ENCODE assay signal across 11 cellular contexts in the genomic region with DNA sequence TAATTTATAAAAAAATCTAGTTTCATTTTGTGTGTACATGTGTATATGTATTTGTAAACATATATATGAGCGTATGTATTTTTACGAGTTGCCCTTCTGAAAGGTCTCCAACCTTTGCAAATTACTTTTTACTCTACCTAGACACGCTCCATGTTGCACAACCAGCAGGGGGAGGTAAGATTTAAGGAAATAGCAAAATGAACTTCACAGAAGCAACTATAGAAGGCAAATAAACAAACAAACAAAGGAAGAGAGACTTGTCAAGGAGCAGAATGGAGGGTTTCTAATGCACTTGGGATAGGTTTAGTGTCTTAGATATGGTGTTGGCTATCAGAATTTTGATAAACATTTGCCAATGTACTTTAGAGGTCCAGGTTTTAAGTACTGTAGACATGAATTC.
DNase-seq lines count a peak whose midpoint lies in the region; FAIRE-seq and TF ChIP-seq lines count a peak whose summit lies in the region.
"Had no signal": no experiment of that assay in that cellular context is flagged by ENCODE, and none has a peak within 500 bp of the region (broad histone marks: within the 10 kb centered on the region; RNA-seq: fewer than 3 reads in every experiment).

No MANE protein-coding gene starts in this region.

- no peaks in the 10 kb centered on the region for H3K4me1 ChIP-seq in H1 (replicated peaks in 1 of 4; ENCODE audit: control insufficient read depth in 3 of 4, insufficient read depth in 4 of 4, low read length in 3 of 4)

- H3K56ac ChIP-seq in H1 (replicated peaks; ENCODE audit: insufficient read length, low read depth, low read length), result no peak overlapping the region

- H4K8ac ChIP-seq in H1 (ENCODE audit: extremely low read depth, insufficient read depth, low read length), result no peak overlapping the region

- H3K79me2 ChIP-seq in H1 (ENCODE audit: control insufficient read depth in 1 of 2, insufficient read depth in 2 of 2, low read length in 2 of 2), result no peaks in the 10 kb centered on the region

- H3K18ac ChIP-seq in H1 (ENCODE audit: extremely low read depth, low read length), result no peak overlapping the region

- no peaks in the 10 kb centered on the region for H3K9me3 Mint-ChIP-seq in progenitor cell of endocrine pancreas (ENCODE audit: low read depth)
- H3K9me3 Mint-ChIP-seq in activated T-helper 2 cell treated with anti-CD3 and anti-CD28 coated beads, Interferon-gamma antibody, Interleukin-2, Interleukin-4, amounts not matched to agents 10 μg/mL and 5 μg/mL and 100 μg/mL, durations not matched to agents 14 hours and 24 hours and 36 hours, result peaks cover 4% of the 10 kb centered on the region
- H3K9me3 Mint-ChIP-seq: activated T-helper 1 cell treated with anti-CD3 and anti-CD28 coated beads, Interleukin-12 subunit alpha, Interleukin-12 subunit beta, Interleukin-2, Interleukin-4 antibody, amounts not matched to agents 30 ng/mL and 10 ng/mL and 1 ng/mL, durations not matched to agents 14 hours and 24 hours and 36 hours had no signal

- H3K14ac ChIP-seq in H1 (ENCODE audit: insufficient read length), result no peak overlapping the region

- H3K27me3 Mint-ChIP-seq in progenitor cell of endocrine pancreas, result peaks cover 7% of the 10 kb centered on the region
- no peaks in the 10 kb centered on the region for H3K27me3 Mint-ChIP-seq in activated T-helper 2 cell treated with anti-CD3 and anti-CD28 coated beads, Interferon-gamma antibody, Interleukin-2, Interleukin-4, amounts not matched to agents 10 μg/mL and 5 μg/mL and 100 μg/mL, durations not matched to agents 14 hours and 24 hours and 36 hours (ENCODE audit: low read depth)

- TF ChIP-seq CTCF in H1 (IDR thresholded peaks at IDR 0.05; ENCODE audit: control extremely low read depth in 1 of 3, insufficient read depth in 1 of 3, low read depth in 1 of 3, low read length in 3 of 3) (peak in 2 of 3 experiments; percentile 51; a peak in 2 of 4 replicates), progenitor cell of endocrine pancreas (IDR thresholded peaks at IDR 0.05; ENCODE audit: unreplicated experiment) (peak; percentile 62)

- TF ChIP-seq POLR2A in H1 (IDR thresholded peaks at IDR 0.05; ENCODE audit: control extremely low read depth in 1 of 2, low read depth in 2 of 2, low read length in 2 of 2), result no peak

- no peak overlapping the region for H2AFZ ChIP-seq in H1 (ENCODE audit: low read length)

- no peak for TF ChIP-seq EP300 in H1 (IDR thresholded peaks at IDR 0.05; ENCODE audit: borderline replicate concordance in 1 of 2, low read depth in 2 of 2, low read length in 2 of 2)

- no peak overlapping the region for H3K27ac Mint-ChIP-seq in progenitor cell of endocrine pancreas
- H3K27ac Mint-ChIP-seq in activated T-helper 2 cell treated with anti-CD3 and anti-CD28 coated beads, Interferon-gamma antibody, Interleukin-2, Interleukin-4, amounts not matched to agents 10 μg/mL and 5 μg/mL and 100 μg/mL, durations not matched to agents 14 hours and 24 hours and 36 hours, result no peak overlapping the region
- H3K27ac Mint-ChIP-seq: activated T-helper 1 cell treated with anti-CD3 and anti-CD28 coated beads, Interleukin-12 subunit alpha, Interleukin-12 subunit beta, Interleukin-2, Interleukin-4 antibody, amounts not matched to agents 30 ng/mL and 10 ng/mL and 1 ng/mL, durations not matched to agents 14 hours and 24 hours and 36 hours had no signal

- peak; percentile 12 for DNase-seq in NCI-H1436 (lab: John Stamatoyannopoulos, UW)
- no peak for DNase-seq in NCI-H1436 treated with DMSO at 0.1 percent for 48 hours (lab: John Stamatoyannopoulos, UW)
- DNase-seq in NCI-H128 (lab: John Stamatoyannopoulos, UW; ENCODE audit: unreplicated experiment), result peak; percentile 14
- DNase-seq in H1 (ENCODE audit: low read depth in 1 of 2, low spot score in 2 of 2), result no peak
- no peak for DNase-seq in progenitor cell of endocrine pancreas (ENCODE audit: low spot score, unreplicated experiment)
- DNase-seq in stimulated activated CD4-positive, alpha-beta T cell treated with anti-CD3 and anti-CD28 coated beads, Interleukin-2, amount 100 ng/mL, for 48 hours, result no peak
- DNase-seq in stimulated activated CD4-positive, alpha-beta T cell treated with anti-CD3 and anti-CD28 coated beads, Interleukin-4, amount 100 ng/mL, for 1 hour, result no peak
- DNase-seq in activated T-helper 2 cell treated with anti-CD3 and anti-CD28 coated beads, Interferon-gamma antibody, Interleukin-2, Interleukin-4, amounts not matched to agents 10 μg/mL and 5 μg/mL and 100 μg/mL, durations not matched to agents 14 hours and 24 hours and 36 hours (ENCODE audit: low spot score), result no peak
- DNase-seq: mammary epithelial cell had no signal

- no peak overlapping the region for H3K27ac ChIP-seq in H1 (ENCODE audit: low read depth, low read length)

- no peaks in the 10 kb centered on the region for H3K4me1 Mint-ChIP-seq in progenitor cell of endocrine pancreas (ENCODE audit: low read depth)
- no peaks in the 10 kb centered on the region for H3K4me1 Mint-ChIP-seq in activated T-helper 2 cell treated with anti-CD3 and anti-CD28 coated beads, Interferon-gamma antibody, Interleukin-2, Interleukin-4, amounts not matched to agents 10 μg/mL and 5 μg/mL and 100 μg/mL, durations not matched to agents 14 hours and 24 hours and 36 hours (ENCODE audit: low read depth)

- H3K27me3 ChIP-seq in H1 (replicated peaks in 1 of 4; ENCODE audit: control insufficient read depth in 3 of 4, extremely low read depth in 1 of 4, insufficient read depth in 3 of 4, low read length in 3 of 4), result no peaks in the 10 kb centered on the region

- H2BK15ac ChIP-seq in H1 (ENCODE audit: low read length), result no peak overlapping the region

- no peak overlapping the region for H2AK5ac ChIP-seq in H1 (ENCODE audit: low read depth, low read length)

- no peak overlapping the region for H4K91ac ChIP-seq in H1 (replicated peaks; ENCODE audit: insufficient read length, low read length)

- H2BK120ac ChIP-seq in H1 (replicated peaks; ENCODE audit: low read depth, low read length), result no peak overlapping the region

- H3K36me3 Mint-ChIP-seq in progenitor cell of endocrine pancreas (ENCODE audit: insufficient read depth), result no peaks in the 10 kb centered on the region
- H3K36me3 Mint-ChIP-seq in activated T-helper 2 cell treated with anti-CD3 and anti-CD28 coated beads, Interferon-gamma antibody, Interleukin-2, Interleukin-4, amounts not matched to agents 10 μg/mL and 5 μg/mL and 100 μg/mL, durations not matched to agents 14 hours and 24 hours and 36 hours (ENCODE audit: low read depth), result no peaks in the 10 kb centered on the region

- H3K4ac ChIP-seq in H1 (replicated peaks; ENCODE audit: insufficient read length, low read depth, low read length), result no peak overlapping the region

- TF ChIP-seq RAD21 in H1 (IDR thresholded peaks at IDR 0.05 in 1 of 2, conservative IDR thresholded peaks at IDR 0.05 in 1 of 2; ENCODE audit: low read depth in 2 of 2, low read length in 2 of 2), result peak; percentile 85 to 87

- no peak overlapping the region for H3K4me2 ChIP-seq in H1 (ENCODE audit: insufficient read depth in 1 of 2, low read depth in 2 of 2, low read length in 2 of 2)

- intact Hi-C loops in activated T-helper 2 cell treated with anti-CD3 and anti-CD28 coated beads, Interferon-gamma antibody, Interleukin-2, Interleukin-4, amounts not matched to agents 10 μg/mL and 5 μg/mL and 100 μg/mL, durations not matched to agents 14 hours and 24 hours and 36 hours (cut with micrococcal nuclease), result no loop called here

- H3K23ac ChIP-seq in H1 (ENCODE audit: insufficient read length), result no peak overlapping the region

- 72% methylated on average over 3 of the region's 3 CpGs; no CpG with 5 or more reads in 1 of the 2 experiments for WGBS in H1 (ENCODE audit: extremely low coverage in 1 of 2, insufficient coverage in 1 of 2, insufficient read length in 1 of 2, insufficient replicate concordance in 2 of 2, low coverage in 1 of 2, low lambda C conversion rate in 2 of 2, missing lambda C conversion rate in 1 of 2), 2 experiments

- no peak overlapping the region for H2BK12ac ChIP-seq in H1 (ENCODE audit: low read depth, low read length)

- H2BK5ac ChIP-seq in H1 (ENCODE audit: low read depth, low read length), result no peak overlapping the region

- POLR2A ChIA-PET in H1 (lab: Charles Lee; ENCODE audit: partially characterized antibody), result no interaction called here

- no peak overlapping the region for H3K4me3 ChIP-seq in H1 (ENCODE audit: extremely low read depth in 1 of 4, insufficient read depth in 2 of 4, low read depth in 3 of 4, low read length in 4 of 4)

- H3K23me2 ChIP-seq in H1 (ENCODE audit: low read depth, low read length), result no peaks in the 10 kb centered on the region

- FAIRE-seq in H1 (lab: Jason Lieb, UNC), result peak; percentile 7
- FAIRE-seq: HTR-8/SVneo had no signal

- no peaks in the 10 kb centered on the region for H3K9me3 ChIP-seq in H1 (ENCODE audit: insufficient read depth in 2 of 2, low read depth in 1 of 2, low read length in 1 of 2)

- H3K79me1 ChIP-seq in H1 (ENCODE audit: low read depth, low read length), result no peaks in the 10 kb centered on the region

- no peaks in the 10 kb centered on the region for H3K36me3 ChIP-seq in H1 (ENCODE audit: control insufficient read depth in 2 of 4, insufficient read depth in 4 of 4, low read length in 3 of 4)

- H3K9ac ChIP-seq in H1 (replicated peaks in 1 of 4; ENCODE audit: extremely low read depth in 1 of 4, low read depth in 3 of 4, low read length in 3 of 4), result no peak overlapping the region

- CTCF ChIA-PET in H1 (lab: Charles Lee; ENCODE audit: partially characterized antibody), result interaction anchor here (0.6 to 1.5 kb wide), 4 partner anchors 156 to 771 kb away, joined by 3 read pairs; no protein-coding TSS in a partner anchor

- H2BK20ac ChIP-seq in H1 (ENCODE audit: low read length), result no peak overlapping the region

- no peak overlapping the region for H4K5ac ChIP-seq in H1 (ENCODE audit: insufficient read length, low read depth, low read length)

- no peaks in the 10 kb centered on the region for H4K20me1 ChIP-seq in H1 (replicated peaks in 1 of 2; ENCODE audit: control insufficient read depth in 1 of 2, insufficient read depth in 2 of 2, low read length in 2 of 2)

- no peak overlapping the region for H3K4me3 Mint-ChIP-seq in progenitor cell of endocrine pancreas (ENCODE audit: low read depth)
- no peak overlapping the region for H3K4me3 Mint-ChIP-seq in activated T-helper 2 cell treated with anti-CD3 and anti-CD28 coated beads, Interferon-gamma antibody, Interleukin-2, Interleukin-4, amounts not matched to agents 10 μg/mL and 5 μg/mL and 100 μg/mL, durations not matched to agents 14 hours and 24 hours and 36 hours (ENCODE audit: low read depth)
- H3K4me3 Mint-ChIP-seq: activated T-helper 1 cell treated with anti-CD3 and anti-CD28 coated beads, Interleukin-12 subunit alpha, Interleukin-12 subunit beta, Interleukin-2, Interleukin-4 antibody, amounts not matched to agents 30 ng/mL and 10 ng/mL and 1 ng/mL, durations not matched to agents 14 hours and 24 hours and 36 hours had no signal

TF ChIP-seq in H1, 55 proteins besides CTCF, POLR2A, EP300 and RAD21:
- TF ChIP-seq FOSL1 (IDR thresholded peaks at IDR 0.05; ENCODE audit: insufficient read depth, low read depth, low read length) (no peak), TEAD4 (IDR thresholded peaks at IDR 0.05; ENCODE audit: low read depth, low read length) (no peak), CEBPB (IDR thresholded peaks at IDR 0.05; ENCODE audit: low read depth, low read length) (0 out of 2 replicates have a peak, but pooled peaks have one; percentile 40)

Comparison
In these comparisons a context has a peak if more than half of its experiments do, and no peak if none do; other contexts are left out.
1. DNase-seq: peak in NCI-H1436 (single experiment) and NCI-H128 (single experiment); none in NCI-H1436 treated with DMSO at 0.1 percent for 48 hours (single experiment), H1 (0 of 2), progenitor cell of endocrine pancreas (single experiment), stimulated activated CD4-positive, alpha-beta T cell treated with anti-CD3 and anti-CD28 coated beads, Interleukin-2, amount 100 ng/mL, for 48 hours (0 of 2), stimulated activated CD4-positive, alpha-beta T cell treated with anti-CD3 and anti-CD28 coated beads, Interleukin-4, amount 100 ng/mL, for 1 hour (single experiment) and activated T-helper 2 cell treated with anti-CD3 and anti-CD28 coated beads, Interferon-gamma antibody, Interleukin-2, Interleukin-4, amounts not matched to agents 10 μg/mL and 5 μg/mL and 100 μg/mL, durations not matched to agents 14 hours and 24 hours and 36 hours (single experiment).